In genomic region chr20:41750137-41750536, GRCh38 we compare ENCODE assay signal across 20 cellular contexts.
DNase-seq lines count a peak whose midpoint lies in the region; ATAC-seq, FAIRE-seq and TF ChIP-seq lines count a peak whose summit lies in the region.
"Had no signal": no experiment of that assay in that cellular context is flagged by ENCODE, and none has a peak within 500 bp of the region (broad histone marks: within the 10 kb centered on the region; RNA-seq: fewer than 3 reads in every experiment).

No MANE protein-coding gene starts in this region.

- no peaks in the 10 kb centered on the region for H3K79me2 ChIP-seq in parathyroid adenoma

- TF ChIP-seq CTCF in parathyroid adenoma (IDR thresholded peaks at IDR 0.05) (no peak), psoas muscle (IDR thresholded peaks at IDR 0.05) (no peak)

- H3K9ac ChIP-seq in parathyroid adenoma: no peak overlapping the region
- H3K9ac ChIP-seq: BLaER1 treated with 17β-estradiol and CSF1 and Interleukin-3, amounts not matched to agents 10 nM and 100 nM had no signal

- H2AFZ ChIP-seq in parathyroid adenoma: no peak overlapping the region

- no peak for ATAC-seq in psoas muscle
- ATAC-seq: A549; CD8-positive, alpha-beta T cell had no signal

- 68 to 71% (median 70%) methylated on average over 5 of the region's 5 CpGs for WGBS in psoas muscle, 3 donors

- H3K27me3 ChIP-seq in parathyroid adenoma (ENCODE audit: control insufficient read depth, insufficient read depth, low read length) (no peaks in the 10 kb centered on the region), psoas muscle (ENCODE audit: insufficient read depth in 3 of 3, low read length in 2 of 3) (peaks cover 3 to 6% (median 5%) of the 10 kb centered on the region in 3 donors)
- H3K27me3 ChIP-seq: BLaER1 treated with 17β-estradiol and CSF1 and Interleukin-3, amounts not matched to agents 10 nM and 100 nM had no signal

- H3K36me3 ChIP-seq in parathyroid adenoma (ENCODE audit: control insufficient read depth, insufficient read depth, low read length) (no peaks in the 10 kb centered on the region), psoas muscle (ENCODE audit: insufficient read depth in 1 of 2, low read depth in 1 of 2) (no peaks in the 10 kb centered on the region)
- H3K36me3 ChIP-seq: BLaER1 treated with 17β-estradiol and CSF1 and Interleukin-3, amounts not matched to agents 10 nM and 100 nM had no signal

- peak overlapping the region; percentile 87 for H3K27ac ChIP-seq in parathyroid adenoma
- no peak overlapping the region for H3K27ac ChIP-seq in psoas muscle
- H3K27ac ChIP-seq: 22Rv1; A549; BLaER1 treated with 17β-estradiol and CSF1 and Interleukin-3, amounts not matched to agents 10 nM and 100 nM; C4-2B had no signal

- DNase-seq in HTR-8/SVneo (ENCODE audit: insufficient read length, low spot score) (no peak), islet precursor cell (peak; percentile 23), psoas muscle (no peak)
- DNase-seq in stimulated activated CD4-positive, alpha-beta T cell treated with anti-CD3 and anti-CD28 coated beads, Interleukin-15, amount 100 ng/mL, for 24 hours: no peak
- DNase-seq: AML-193; Caco-2; Calu3; CD4-positive, alpha-beta T cell; CD8-positive, alpha-beta T cell; DMS79 treated with DMSO at 0.1 percent for 48 hours; GF-D8 had no signal

- H3K4me2 ChIP-seq in parathyroid adenoma (ENCODE audit: low read length): no peak overlapping the region
- H3K4me2 ChIP-seq: A549; BLaER1 treated with 17β-estradiol and CSF1 and Interleukin-3, amounts not matched to agents 10 nM and 100 nM had no signal

- FAIRE-seq in HTR-8/SVneo (lab: Jason Lieb, UNC): peak; percentile 62
- FAIRE-seq: A549, D721Med, G401.6, GM12891, GM19239 had no signal

- intact Hi-C loops in psoas muscle (cut with DNase I): no loop called here

- no peaks in the 10 kb centered on the region for H3K9me3 ChIP-seq in parathyroid adenoma (ENCODE audit: control insufficient read depth, low read length)
- no peaks in the 10 kb centered on the region for H3K9me3 ChIP-seq in psoas muscle
- H3K9me3 ChIP-seq: A549, Caco-2 had no signal

- H3K4me1 ChIP-seq in parathyroid adenoma (peaks cover 35% of the 10 kb centered on the region), psoas muscle (no peaks in the 10 kb centered on the region)
- H3K4me1 ChIP-seq: A549; BLaER1 treated with 17β-estradiol and CSF1 and Interleukin-3, amounts not matched to agents 10 nM and 100 nM; Caco-2 had no signal

- H3K4me3 ChIP-seq in parathyroid adenoma (ENCODE audit: low read depth, low read length): no peak overlapping the region
- H3K4me3 ChIP-seq in psoas muscle: no peak overlapping the region
- H3K4me3 ChIP-seq: A549; BLaER1 treated with 17β-estradiol and CSF1 and Interleukin-3, amounts not matched to agents 10 nM and 100 nM had no signal
